In genomic region chr15:68113751-68114150, GRCh38 we compare ENCODE assay signal across 9 cellular contexts. TPM values are rescaled to one million over a fixed set of nuclear protein-coding genes. Genes with fewer than 3 reads are reported as not detected.
DNase-seq lines count a peak whose midpoint lies in the region; ATAC-seq and TF ChIP-seq lines count a peak whose summit lies in the region.
"Had no signal": no experiment of that assay in that cellular context is flagged by ENCODE, and none has a peak within 500 bp of the region (broad histone marks: within the 10 kb centered on the region; RNA-seq: fewer than 3 reads in every experiment).

No MANE protein-coding gene starts in this region.

- no peaks in the 10 kb centered on the region for H3K36me3 ChIP-seq in stomach

- ATAC-seq in T-cell (replicated peaks in 1 of 4) (no peak), GM19397 (IDR thresholded peaks at IDR 0.05; ENCODE audit: unreplicated experiment) (no peak), HG03108 (IDR thresholded peaks at IDR 0.05; ENCODE audit: unreplicated experiment) (no peak)

- H3K4me1 ChIP-seq in stomach: peaks cover 14 to 75% (median 44%) of the 10 kb centered on the region in 4 donors

- DNase-seq in T-helper 2 cell treated with Interferon-gamma antibody and Interleukin-4, amounts not matched to agents 5 μg/mL and 100 μg/mL, for 36 hours (ENCODE audit: low spot score): no peak
- DNase-seq in T-helper 2 cell (no peak), T-cell (no peak), foreskin fibroblast (no peak), stomach (no peak)
- DNase-seq in stimulated activated CD4-positive, alpha-beta T cell treated with anti-CD3 and anti-CD28 coated beads, Interleukin-2, amount 100 ng/mL, for 24 hours: no peak
- DNase-seq: kidney glomerular epithelial cell had no signal

- H3K4me3 Mint-ChIP-seq in T-helper 2 cell treated with Interferon-gamma antibody and Interleukin-4, amounts not matched to agents 5 μg/mL and 100 μg/mL, for 36 hours: peak overlapping the region; percentile 62
- H3K4me3 Mint-ChIP-seq in T-cell: peak overlapping the region; percentile 41 to 66 (median 41)

- H3K9me3 Mint-ChIP-seq in T-helper 2 cell treated with Interferon-gamma antibody and Interleukin-4, amounts not matched to agents 5 μg/mL and 100 μg/mL, for 36 hours: peaks cover 13% of the 10 kb centered on the region
- no peaks in the 10 kb centered on the region for H3K9me3 Mint-ChIP-seq in T-cell

- peak overlapping the region in 3 of 5 donors; percentile 1 to 58 (median 52) for H3K27ac ChIP-seq in stomach

- POLR2A ChIA-PET in T-cell (lab: Charles Lee): no interaction called here

- no peak for TF ChIP-seq EP300 in stomach (IDR thresholded peaks at IDR 0.05)

- H3K27me3 Mint-ChIP-seq in T-helper 2 cell treated with Interferon-gamma antibody and Interleukin-4, amounts not matched to agents 5 μg/mL and 100 μg/mL, for 36 hours (ENCODE audit: low read depth): no peaks in the 10 kb centered on the region
- H3K27me3 Mint-ChIP-seq in T-cell: no peaks in the 10 kb centered on the region

- 5 to 11% (median 7%) methylated on average over 1 of the region's 1 CpG for WGBS in stomach, 5 donors

- H3K36me3 Mint-ChIP-seq in T-helper 2 cell treated with Interferon-gamma antibody and Interleukin-4, amounts not matched to agents 5 μg/mL and 100 μg/mL, for 36 hours (ENCODE audit: low read depth): peaks cover 26% of the 10 kb centered on the region
- peaks cover 20% of the 10 kb centered on the region for H3K36me3 Mint-ChIP-seq in T-cell

- intact Hi-C loops in stomach (cut with DNase I; ENCODE audit: low total_unique reads): no loop called here

- no peak overlapping the region for H3K27ac Mint-ChIP-seq in T-helper 2 cell treated with Interferon-gamma antibody and Interleukin-4, amounts not matched to agents 5 μg/mL and 100 μg/mL, for 36 hours
- peak overlapping the region in 1 of 2 donors; percentile 64 for H3K27ac Mint-ChIP-seq in T-cell

- H3K9me3 ChIP-seq in stomach: no peaks in the 10 kb centered on the region

- peaks cover 33% of the 10 kb centered on the region for H3K4me1 Mint-ChIP-seq in T-helper 2 cell treated with Interferon-gamma antibody and Interleukin-4, amounts not matched to agents 5 μg/mL and 100 μg/mL, for 36 hours (ENCODE audit: low read depth)
- H3K4me1 Mint-ChIP-seq in T-cell: peaks cover 85 to 90% (median 88%) of the 10 kb centered on the region in 3 donors

- no peaks in the 10 kb centered on the region for H3K27me3 ChIP-seq in stomach

- peak overlapping the region; percentile 7 to 54 for H3K4me3 ChIP-seq in foreskin fibroblast (ENCODE audit: low read depth in 1 of 2, low read length in 2 of 2)
- peak overlapping the region in 2 of 4 donors; percentile 12 to 29 for H3K4me3 ChIP-seq in stomach

- TF ChIP-seq POLR2A in stomach (IDR thresholded peaks at IDR 0.05): no peak

- CTCF ChIA-PET in T-cell (lab: Charles Lee): no interaction called here

- no peak for TF ChIP-seq CTCF in foreskin fibroblast (IDR thresholded peaks at IDR 0.05; ENCODE audit: low read depth, low read length)
- no peak for TF ChIP-seq CTCF in stomach (IDR thresholded peaks at IDR 0.05)

RNA-seq across cellular contexts. Expression of gene PIAS1, which starts 59.6 kb away (rescaled TPM):
- total RNA-seq in T-cell (10 to 100 TPM; 63.7 to 96.5 (median 70.3) TPM), stomach (10 to 100 TPM; 38.7 to 56.6 (median 48.1) TPM)
- 10 to 100 TPM in 2 of 3 donors, 1 to 10 TPM in 1; 7.9 to 14.5 (median 12.4) TPM for polyA plus RNA-seq in stomach
